23 cellular contexts compared by ENCODE assay signal in the genomic region with DNA sequence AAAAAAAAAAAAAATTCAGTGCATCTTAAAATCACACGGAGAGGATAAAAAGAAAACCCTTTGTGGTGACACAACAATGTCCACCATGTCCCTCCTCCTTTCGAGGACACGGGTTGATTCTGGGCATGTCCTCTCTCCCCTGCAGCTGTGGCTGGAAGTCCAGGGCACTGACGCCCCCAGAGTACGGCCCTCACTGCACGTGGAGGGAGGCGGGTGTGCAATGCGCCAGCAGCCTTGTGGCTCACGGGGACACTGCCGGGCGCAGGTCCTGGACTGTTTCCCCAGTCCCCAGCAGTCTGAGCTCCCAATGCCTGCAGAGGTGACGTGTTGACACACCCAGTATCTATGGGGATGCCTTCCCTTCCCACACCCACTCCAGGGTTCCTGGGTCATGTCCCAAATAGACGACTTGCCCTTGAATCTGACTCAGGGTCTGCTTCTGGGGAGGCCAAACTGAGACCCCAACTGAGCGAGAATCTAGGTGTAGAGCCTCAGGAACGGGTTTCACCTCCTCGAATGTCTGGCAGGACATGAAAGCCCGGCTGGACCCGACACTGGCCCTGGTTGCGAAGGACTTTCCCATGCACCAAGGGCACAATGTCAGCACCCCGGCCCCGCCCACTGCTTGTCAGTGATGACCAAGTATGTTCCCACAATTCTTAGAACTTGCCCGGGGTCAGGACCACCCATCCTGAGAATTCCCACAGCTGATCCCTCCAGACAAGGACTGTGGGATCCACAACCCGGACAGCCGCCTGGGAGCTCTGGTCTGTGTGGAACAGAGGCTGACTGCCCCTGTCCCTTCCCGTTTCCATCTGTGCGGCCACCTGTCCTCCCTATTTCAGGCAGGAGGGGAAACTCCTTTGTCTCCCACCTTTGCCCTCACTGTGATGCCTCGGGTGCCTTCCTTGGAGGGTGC.
"Had no signal": no experiment of that assay in that cellular context is flagged by ENCODE, and none has a peak within 500 bp of the region (broad histone marks: within the 10 kb centered on the region; RNA-seq: fewer than 3 reads in every experiment).

No MANE protein-coding gene starts in this region.

- H3K4me1 ChIP-seq: breast epithelium, Peyer's patch had no signal

- ATAC-seq: activated CD8-positive, alpha-beta memory T cell treated with anti-CD3 and anti-CD28 coated beads, Interleukin-2, amount 10 ng/mL, durations not matched to agents 7 days and 5 days had no signal

- H3K36me3 ChIP-seq: breast epithelium, Peyer's patch had no signal

- H3K9ac ChIP-seq: KMS-11, SK-N-SH had no signal

- H3K27ac ChIP-seq: breast epithelium, KMS-11, Peyer's patch had no signal

- DNase-seq: activated B cell treated with CpG ODN at 0.5 μM for 24 hours; activated CD4-positive, alpha-beta T cell treated with anti-CD3 and anti-CD28 coated beads for 1 hour; activated CD4-positive, alpha-beta T cell treated with anti-CD3 and anti-CD28 coated beads, Interleukin-2, amount 10 ng/mL, durations not matched to agents 24 days and 14 days; activated CD4-positive, alpha-beta T cell treated with anti-CD3 and anti-CD28 coated beads, Interleukin-2, amount 50 U/mL, for 48 hours; activated CD8-positive, alpha-beta memory T cell treated with anti-CD3 and anti-CD28 coated beads, Interleukin-2, amount 10 ng/mL, durations not matched to agents 7 days and 5 days; activated effector memory CD4-positive, alpha-beta T cell treated with Interleukin-2 at 50 U/mL for 16 hours; activated naive CD4-positive, alpha-beta T cell; activated T-cell treated with anti-CD3 and anti-CD28 coated beads, Interleukin-2, amount 50 U/mL, for 24 hours; aorta; central memory CD4-positive, alpha-beta T cell; NCI-H1092; NCI-H1417 treated with DMSO at 0.1 percent for 48 hours; NCI-H1694; NCI-H2029; NCI-H2107; NCI-H2171 treated with DMSO at 0.1 percent for 48 hours; NCI-H226; NCI-H526; Peyer's patch; SIG-M5; SK-N-SH had no signal

- H3K4me3 ChIP-seq: breast epithelium, Peyer's patch had no signal

- H3K9me3 ChIP-seq: breast epithelium, Peyer's patch, SK-N-SH had no signal

- H3K4me2 ChIP-seq: KMS-11, SK-N-SH had no signal

- H3K27me3 ChIP-seq: breast epithelium, Peyer's patch had no signal
